13 cellular contexts compared by ENCODE assay signal in the genomic region with DNA sequence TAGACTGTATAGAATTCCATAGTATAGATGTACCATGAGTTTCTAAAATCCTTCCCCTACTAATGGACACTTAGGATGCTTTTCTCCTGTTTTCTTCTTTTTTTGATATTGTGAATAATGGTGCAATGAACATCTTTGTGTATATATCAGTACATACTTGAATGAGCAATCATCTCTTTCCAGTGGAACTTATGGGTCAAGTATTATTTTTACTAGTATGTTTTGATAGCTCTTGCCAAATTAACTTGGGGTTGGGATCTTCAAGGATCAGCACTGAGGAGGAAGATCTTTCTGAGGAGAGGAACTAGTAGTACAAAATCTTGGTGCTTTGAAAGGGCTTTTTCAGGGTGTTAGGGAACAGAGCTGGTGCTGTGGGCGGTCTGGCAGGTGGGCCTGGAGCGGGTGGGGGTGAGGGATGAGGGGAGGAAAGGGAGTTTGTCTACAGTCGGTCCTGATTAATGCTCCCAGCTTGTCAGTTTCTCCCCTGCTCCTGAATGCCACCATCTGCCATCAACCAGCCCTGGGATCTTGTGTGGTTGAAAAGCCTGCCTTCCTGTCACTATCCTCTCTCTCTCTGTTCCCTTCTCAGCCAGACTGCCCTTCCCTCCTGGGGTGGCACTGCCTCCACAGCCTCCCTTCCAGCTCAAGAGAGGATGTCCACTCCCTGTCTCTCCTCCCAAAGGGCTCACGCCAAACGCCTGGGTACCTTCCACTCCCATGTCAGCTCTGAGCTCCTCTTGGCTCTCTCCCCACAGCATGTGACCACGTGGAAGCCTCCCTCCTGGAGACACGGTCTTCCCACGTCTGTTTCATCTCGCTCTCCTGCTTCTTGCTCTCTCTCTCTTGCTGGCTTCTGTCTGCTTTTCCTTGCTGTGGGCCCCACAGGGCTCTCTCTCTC.
DNase-seq lines count a peak whose midpoint lies in the region; TF ChIP-seq lines count a peak whose summit lies in the region.
"Had no signal": no experiment of that assay in that cellular context is flagged by ENCODE, and none has a peak within 500 bp of the region (broad histone marks: within the 10 kb centered on the region; RNA-seq: fewer than 3 reads in every experiment).

No MANE protein-coding gene starts in this region.

- H3K4me1 Mint-ChIP-seq in chondrocyte (ENCODE audit: low read depth) (peaks cover 2% of the 10 kb centered on the region), nephron progenitor cell (peaks cover 33% of the 10 kb centered on the region)

- H3K79me2 ChIP-seq in hepatocyte = no peaks in the 10 kb centered on the region

- H4K20me1 ChIP-seq in hepatocyte (ENCODE audit: insufficient read depth, poor library complexity, severe bottlenecking) = no peaks in the 10 kb centered on the region

- no peaks in the 10 kb centered on the region for H3K4me1 ChIP-seq in hepatocyte (ENCODE audit: insufficient read depth)

- H2AFZ ChIP-seq in hepatocyte = no peak overlapping the region

- H3K9me3 Mint-ChIP-seq in chondrocyte (ENCODE audit: low read depth) (no peaks in the 10 kb centered on the region), nephron progenitor cell (no peaks in the 10 kb centered on the region)

- no peak overlapping the region for H3K27ac ChIP-seq in hepatocyte

- H3K4me2 ChIP-seq in hepatocyte = no peak overlapping the region

- H3K36me3 ChIP-seq in hepatocyte (replicated peaks; ENCODE audit: insufficient read depth, low read depth) = no peaks in the 10 kb centered on the region

- H3K9me3 ChIP-seq in hepatocyte (ENCODE audit: low read depth) = no peaks in the 10 kb centered on the region

- no peak overlapping the region for H3K4me3 ChIP-seq in hepatocyte

- TF ChIP-seq CTCF in chondrocyte (IDR thresholded peaks at IDR 0.05) = no peak
- no peak for TF ChIP-seq CTCF in hepatocyte (IDR thresholded peaks at IDR 0.05; ENCODE audit: poor library complexity)
- TF ChIP-seq CTCF in nephron progenitor cell (IDR thresholded peaks at IDR 0.05) = no peak

- H3K27me3 ChIP-seq in hepatocyte = no peaks in the 10 kb centered on the region

- H3K36me3 Mint-ChIP-seq in chondrocyte (ENCODE audit: low read depth) (peaks cover 2% of the 10 kb centered on the region), nephron progenitor cell (ENCODE audit: low read depth) (no peaks in the 10 kb centered on the region)

- peak; percentile 57 for DNase-seq in NCI-H524 treated with DMSO at 0.1 percent for 48 hours (lab: John Stamatoyannopoulos, UW)
- peak; percentile 53 for DNase-seq in chondrocyte (ENCODE audit: low spot score)
- DNase-seq in hepatocyte (ENCODE audit: low spot score) = peak; percentile 38
- DNase-seq in superior temporal gyrus (ENCODE audit: extremely low spot score) = peak; percentile 67
- no peak for DNase-seq in HuH-7.5 (ENCODE audit: low spot score)
- no peak for DNase-seq in NCI-H748 treated with DMSO at 0.1 percent for 48 hours (lab: John Stamatoyannopoulos, UW)
- DNase-seq in nephron progenitor cell = no peak
- DNase-seq: activated CD4-positive, alpha-beta T cell treated with anti-CD3 and anti-CD28 coated beads, Interleukin-2, amount 50 U/mL, for 4 hours; cortex of kidney; GDM1; H7; NCI-H345; T-helper 2 cell had no signal

- 53% methylated on average over 9 of the region's 9 CpGs for WGBS in hepatocyte (ENCODE audit: low lambda C conversion rate, missing lambda C conversion rate)

- H3K4me3 Mint-ChIP-seq in chondrocyte (ENCODE audit: unreplicated experiment) = no peak overlapping the region
- no peak overlapping the region for H3K4me3 Mint-ChIP-seq in nephron progenitor cell

- H3K27me3 Mint-ChIP-seq in chondrocyte (ENCODE audit: low read depth) (no peaks in the 10 kb centered on the region), nephron progenitor cell (ENCODE audit: low read depth, poor library complexity) (no peaks in the 10 kb centered on the region)

- H3K9me2 ChIP-seq in hepatocyte (replicated peaks; ENCODE audit: insufficient read depth) = no peaks in the 10 kb centered on the region

- H3K27ac Mint-ChIP-seq in chondrocyte (ENCODE audit: unreplicated experiment) = no peak overlapping the region
- no peak overlapping the region for H3K27ac Mint-ChIP-seq in nephron progenitor cell

Comparison
In these comparisons a context has a peak if more than half of its experiments do, and no peak if none do; other contexts are left out.
1. DNase-seq: peak in NCI-H524 treated with DMSO at 0.1 percent for 48 hours (single experiment), chondrocyte (single experiment), hepatocyte (single experiment) and superior temporal gyrus (single experiment); none in HuH-7.5 (single experiment), NCI-H748 treated with DMSO at 0.1 percent for 48 hours (single experiment) and nephron progenitor cell (single experiment).